In the genomic region with DNA sequence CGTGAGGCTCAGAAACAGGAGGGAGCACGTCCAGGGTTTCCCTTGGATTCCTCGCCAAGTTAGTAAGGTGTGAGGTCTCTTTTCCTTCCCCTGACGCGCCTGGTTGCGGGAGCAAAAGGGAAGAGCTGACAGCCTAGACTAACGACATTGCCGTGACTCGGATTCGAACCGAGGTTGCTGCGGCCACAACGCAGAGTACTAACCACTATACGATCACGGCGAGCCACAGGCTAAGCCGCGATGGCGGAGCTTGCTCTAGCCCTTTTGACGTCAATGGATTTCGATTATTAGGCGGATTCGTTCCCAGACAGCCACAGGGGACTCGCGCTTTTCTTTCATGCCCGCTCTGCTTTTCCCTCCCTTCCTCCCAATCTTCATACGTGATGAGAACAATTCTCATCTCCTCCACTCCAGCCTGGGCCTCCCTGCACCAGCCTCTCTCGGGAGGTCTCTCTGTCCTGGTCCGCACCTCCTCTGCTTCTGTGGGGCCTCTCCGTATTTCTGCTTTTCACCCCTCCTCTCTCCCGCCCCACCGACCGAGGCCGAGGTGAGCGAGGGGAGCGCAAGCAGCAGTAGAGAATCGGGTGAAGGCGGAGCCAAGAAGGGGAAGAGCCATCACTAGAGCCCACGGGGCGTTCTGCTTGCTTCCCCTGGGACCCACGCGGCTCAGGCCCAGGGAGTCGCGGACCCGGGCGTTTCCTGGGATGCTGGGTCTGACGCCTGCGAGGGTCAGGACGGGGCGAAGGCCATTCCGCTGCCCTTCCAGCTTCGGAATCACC, we compare ENCODE assay signal across 8 cellular contexts.
DNase-seq lines count a peak whose midpoint lies in the region; ATAC-seq and TF ChIP-seq lines count a peak whose summit lies in the region.
"Not testable (repeated sequence)": the region's sequence is repeated elsewhere in the genome, so short reads cannot be mapped to it uniquely, and the experiment has no call there.

No MANE protein-coding gene starts in this region.

- ATAC-seq in CD8-positive, alpha-beta T cell: peak; percentile 93
- ATAC-seq in GM21825 (IDR thresholded peaks at IDR 0.05; ENCODE audit: unreplicated experiment): peak; percentile 70

- POLR2A ChIA-PET in CD8-positive, alpha-beta T cell (lab: Charles Lee): not testable (repeated sequence)

- peak overlapping the region; percentile 85 for H2AFZ ChIP-seq in osteoblast (ENCODE audit: low read length)

- H3K27me3 ChIP-seq in CD8-positive, alpha-beta T cell (ENCODE audit: insufficient read depth, low read length): peaks cover 11% of the 10 kb centered on the region
- H3K27me3 ChIP-seq in HUES64 (ENCODE audit: insufficient read depth, low read length) (peaks cover 21% of the 10 kb centered on the region), left ventricle myocardium inferior (ENCODE audit: low read depth) (peaks cover 48% of the 10 kb centered on the region), osteoblast (ENCODE audit: insufficient read depth, low read length) (peaks cover 11% of the 10 kb centered on the region)

- not testable (repeated sequence) for H3K36me3 ChIP-seq in CD8-positive, alpha-beta T cell (ENCODE audit: insufficient read depth, low read length); HUES64 (ENCODE audit: insufficient read depth, low read length); left ventricle myocardium inferior; osteoblast (ENCODE audit: insufficient read depth, low read length)

- peak overlapping the region; percentile 62 for H3K9ac ChIP-seq in HUES64 (ENCODE audit: low read depth, low read length)

- peak; percentile 16 to 69 (median 39) for DNase-seq in CD8-positive, alpha-beta T cell
- peak; percentile 80 to 86 for DNase-seq in activated CD4-positive, alpha-beta T cell treated with anti-CD3 and anti-CD28 coated beads, Interleukin-2, amount 50 U/mL, for 48 hours
- peak; percentile 62 for DNase-seq in left ventricle myocardium inferior
- DNase-seq in osteoblast (ENCODE audit: insufficient read length, low spot score, missing footprints): not testable (repeated sequence)
- DNase-seq in stimulated activated CD8-positive, alpha-beta memory T cell treated with anti-CD3 and anti-CD28 coated beads, Interleukin-7, amount 100 ng/mL, for 48 hours (ENCODE audit: extremely low read depth in 1 of 2, low read depth in 1 of 2): peak; percentile 53 to 69

- 0% methylated on average over 1 of the region's 52 CpGs for WGBS in HUES64

- peaks cover 10% of the 10 kb centered on the region for H3K4me1 ChIP-seq in CD8-positive, alpha-beta T cell (ENCODE audit: insufficient read depth, low read length)
- not testable (repeated sequence) for H3K4me1 ChIP-seq in HUES64 (ENCODE audit: insufficient read depth, low read length); left ventricle myocardium inferior; osteoblast (ENCODE audit: insufficient read depth, low read length)

- H3K9me3 Mint-ChIP-seq in CD8-positive, alpha-beta T cell: not testable (repeated sequence)
- H3K9me3 Mint-ChIP-seq in brain: peaks cover 2 to 12% (median 11%) of the 10 kb centered on the region in 5 experiments

- H3K9me3 ChIP-seq in CD8-positive, alpha-beta T cell (ENCODE audit: low read length); HUES64 (ENCODE audit: insufficient read depth, low read depth, low read length); left ventricle myocardium inferior (replicated peaks); osteoblast (ENCODE audit: low read depth, low read length): not testable (repeated sequence)

- not testable (repeated sequence) for H3K27ac ChIP-seq in CD8-positive, alpha-beta T cell (ENCODE audit: low read depth, low read length); HUES64 (ENCODE audit: low read depth, low read length); left ventricle myocardium inferior (replicated peaks); osteoblast (ENCODE audit: low read depth, low read length)

- peaks cover 33% of the 10 kb centered on the region for H3K27me3 Mint-ChIP-seq in CD8-positive, alpha-beta T cell (ENCODE audit: low read depth)
- H3K27me3 Mint-ChIP-seq in brain: peaks cover 44% of the 10 kb centered on the region

- peak overlapping the region; percentile 69 for H3K4me2 ChIP-seq in osteoblast (ENCODE audit: insufficient read depth, low read length)

- not testable (repeated sequence) for TF ChIP-seq CTCF in CD8-positive, alpha-beta T cell (IDR thresholded peaks at IDR 0.05); brain (conservative IDR thresholded peaks at IDR 0.05); left ventricle myocardium inferior (IDR thresholded peaks at IDR 0.05; ENCODE audit: borderline replicate concordance); osteoblast (IDR thresholded peaks at IDR 0.05; ENCODE audit: extremely low read depth, low read depth, low read length)

- not testable (repeated sequence) for H3K36me3 Mint-ChIP-seq in CD8-positive, alpha-beta T cell; brain

- intact Hi-C loops in CD8-positive, alpha-beta T cell (cut with DNase I, micrococcal nuclease); left ventricle myocardium inferior (cut with micrococcal nuclease): not testable (repeated sequence)

- H4K20me1 ChIP-seq in osteoblast (ENCODE audit: insufficient read depth, low read length): not testable (repeated sequence)

- H3K27ac Mint-ChIP-seq in CD8-positive, alpha-beta T cell: not testable (repeated sequence)
- peak overlapping the region in 3 of 5 experiments; percentile 41 to 94 (median 80) for H3K27ac Mint-ChIP-seq in brain

- H3K4me3 ChIP-seq in CD8-positive, alpha-beta T cell (ENCODE audit: low read depth, low read length): peak overlapping the region; percentile 42
- H3K4me3 ChIP-seq in HUES64 (ENCODE audit: low read length) (peak overlapping the region; percentile 62), left ventricle myocardium inferior (peak overlapping the region; percentile 60), osteoblast (ENCODE audit: insufficient read depth, low read length) (peak overlapping the region; percentile 75)

- H3K4me3 Mint-ChIP-seq in CD8-positive, alpha-beta T cell: peak overlapping the region; percentile 82
- H3K4me3 Mint-ChIP-seq in brain: peak overlapping the region; percentile 83 to 86 (median 85)

- not testable (repeated sequence) for H3K79me2 ChIP-seq in osteoblast (ENCODE audit: insufficient read depth, low read length)

- CTCF ChIA-PET in CD8-positive, alpha-beta T cell (lab: Charles Lee): not testable (repeated sequence)

- peaks cover 10% of the 10 kb centered on the region for H3K4me1 Mint-ChIP-seq in CD8-positive, alpha-beta T cell (ENCODE audit: low read depth)
- H3K4me1 Mint-ChIP-seq in brain: not testable (repeated sequence)
